2 cellular contexts compared by ENCODE assay signal in genomic region chr3:52061116-52061910, GRCh38.
A peak's percentile ranks its signal among the peaks of the same experiment; 100 is the strongest.
TF ChIP-seq lines count a peak whose summit lies in the region.

No MANE protein-coding gene starts in this region.

TF ChIP-seq in HEK293, 187 proteins besides CTCF, POLR2A, EP300 and RAD21:
- TF ChIP-seq ZNF398 (tag by site-specific recombination; IDR thresholded peaks at IDR 0.05), result no peak
- TF ChIP-seq ZNF157 (tag by site-specific recombination; IDR thresholded peaks at IDR 0.05), result no peak
- TF ChIP-seq ZNF18 (tag by site-specific recombination; IDR thresholded peaks at IDR 0.05), result no peak
- no peak for TF ChIP-seq ZNF473 (tag by site-specific recombination; IDR thresholded peaks at IDR 0.05)
- no peak for TF ChIP-seq ZNF138 (tag by site-specific recombination; IDR thresholded peaks at IDR 0.05; ENCODE audit: borderline replicate concordance)
- no peak for TF ChIP-seq HOXC10 (CRISPR knock-in tag; IDR thresholded peaks at IDR 0.05)
- TF ChIP-seq ZNF585B (tag by site-specific recombination; IDR thresholded peaks at IDR 0.05), result no peak
- no peak for TF ChIP-seq BCL11B (tag by site-specific recombination; IDR thresholded peaks at IDR 0.05; ENCODE audit: low read depth)
- TF ChIP-seq PRDM2 (tag by site-specific recombination; IDR thresholded peaks at IDR 0.05; ENCODE audit: borderline replicate concordance), result no peak
- TF ChIP-seq ZNF23 (tag by site-specific recombination; IDR thresholded peaks at IDR 0.05; ENCODE audit: borderline replicate concordance), result peak; percentile 96
- peak; percentile 95 for TF ChIP-seq ZBTB17 (tag by site-specific recombination; IDR thresholded peaks at IDR 0.05)
TF ChIP-seq in HEK293: peak in this region for 2.

TF ChIP-seq in K562, 482 proteins besides CTCF, POLR2A, EP300 and RAD21:
- TF ChIP-seq MLLT1 (IDR thresholded peaks at IDR 0.05), result peak in 1 of 2 experiments; percentile 96; a peak in 2 of 4 replicates
- no peak for TF ChIP-seq CREBBP (IDR thresholded peaks at IDR 0.05; ENCODE audit: low read depth, low read length)
- peak; percentile 95 for TF ChIP-seq ZBTB17 (CRISPR knock-in tag; IDR thresholded peaks at IDR 0.05)
- no peak for TF ChIP-seq TBP (optimal IDR thresholded peaks at IDR 0.05; ENCODE audit: low read depth, low read length)
- TF ChIP-seq ZNF23 (CRISPR knock-in tag; IDR thresholded peaks at IDR 0.05), result peak; percentile 90
- no peak for TF ChIP-seq SIX5 (IDR thresholded peaks at IDR 0.05; ENCODE audit: borderline replicate concordance in 1 of 2, insufficient read depth in 1 of 2, low read depth in 1 of 2, low read length in 2 of 2)
- peak in 1 of 2 experiments; percentile 70; a peak in 1 of 4 replicates for TF ChIP-seq ZMIZ1 (IDR thresholded peaks at IDR 0.05; ENCODE audit: low read depth in 2 of 2, low read length in 2 of 2)
- peak; percentile 29; the same call in 1 of the 2 replicates for TF ChIP-seq MAFK (IDR thresholded peaks at IDR 0.05; ENCODE audit: low read length)
- TF ChIP-seq SMAD4 (CRISPR knock-in tag; conservative IDR thresholded peaks at IDR 0.05), result no peak
TF ChIP-seq in K562: peak in this region for 5.
